Comparison of ENCODE assay signal across 1 cellular context in genomic region chr10:104121485-104122272, GRCh38.
A peak's percentile ranks its signal among the peaks of the same experiment; 100 is the strongest.
TF ChIP-seq lines count a peak whose summit lies in the region.

TSS of gene SFR1 (plus strand) at chr10:104122171. CDS start at chr10:104122184, 13 bp downstream.

TF ChIP-seq in HepG2, 621 proteins besides CTCF, POLR2A, EP300 and RAD21 (continued from another document and continues in another):
- TF ChIP-seq ZHX1 (CRISPR knock-in tag; IDR thresholded peaks at IDR 0.05; ENCODE audit: low read depth) (0 out of 2 replicates have a peak, but pooled peaks have one; percentile 29), SALL2 (CRISPR knock-in tag; IDR thresholded peaks at IDR 0.05) (peak; percentile 39; the same call in 1 of the 2 replicates), ZNF782 (CRISPR knock-in tag; IDR thresholded peaks at IDR 0.05; ENCODE audit: borderline replicate concordance) (no peak), ZNF547 (CRISPR knock-in tag; IDR thresholded peaks at IDR 0.05) (peak; percentile 48; the same call in 1 of the 2 replicates), HNRNPK (IDR thresholded peaks at IDR 0.05; ENCODE audit: low read depth, low read length, poor library complexity, severe bottlenecking) (peak; percentile 57), ONECUT2 (CRISPR knock-in tag; IDR thresholded peaks at IDR 0.05) (peak; percentile 97), U2AF1 (optimal IDR thresholded peaks at IDR 0.05; ENCODE audit: low read depth, low read length) (no peak), ZNF280B (CRISPR knock-in tag; IDR thresholded peaks at IDR 0.05; ENCODE audit: borderline replicate concordance) (peak; percentile 88), ZBTB34 (CRISPR knock-in tag; IDR thresholded peaks at IDR 0.05) (0 out of 2 replicates have a peak, but pooled peaks have one; percentile 56), GLMP (CRISPR knock-in tag; IDR thresholded peaks at IDR 0.05; ENCODE audit: borderline replicate concordance) (no peak), ZNF557 (CRISPR knock-in tag; IDR thresholded peaks at IDR 0.05) (0 out of 2 replicates have a peak, but pooled peaks have one; percentile 16), BRF2 (CRISPR knock-in tag; IDR thresholded peaks at IDR 0.05) (0 out of 2 replicates have a peak, but pooled peaks have one; percentile 8), BORCS8-MEF2B (CRISPR knock-in tag; IDR thresholded peaks at IDR 0.05) (peak; percentile 79), FOXK1 (CRISPR knock-in tag; IDR thresholded peaks at IDR 0.05; ENCODE audit: borderline replicate concordance, low read depth) (peak; percentile 11; the same call in 1 of the 2 replicates), BATF2 (CRISPR knock-in tag; IDR thresholded peaks at IDR 0.05) (no peak), MED13 (CRISPR knock-in tag; IDR thresholded peaks at IDR 0.05) (0 out of 2 replicates have a peak, but pooled peaks have one; percentile 35), PRDM4 (CRISPR knock-in tag; IDR thresholded peaks at IDR 0.05; ENCODE audit: borderline replicate concordance) (no peak), BRCA1 (CRISPR knock-in tag; IDR thresholded peaks at IDR 0.05) (no peak), TBX3 (IDR thresholded peaks at IDR 0.05; ENCODE audit: borderline replicate concordance) (0 out of 2 replicates have a peak, but pooled peaks have one; percentile 1), MED8 (CRISPR knock-in tag; IDR thresholded peaks at IDR 0.05; ENCODE audit: insufficient replicate concordance) (peak; percentile 72), STAG1 (CRISPR knock-in tag; IDR thresholded peaks at IDR 0.05) (peak; percentile 41; the same call in 1 of the 2 replicates), ZSCAN31 (CRISPR knock-in tag; IDR thresholded peaks at IDR 0.05; ENCODE audit: low read depth) (0 out of 2 replicates have a peak, but pooled peaks have one; percentile 41), BCLAF1 (IDR thresholded peaks at IDR 0.05) (no peak), ELF1 (CRISPR knock-in tag; IDR thresholded peaks at IDR 0.05) (peak; percentile 82), HNRNPLL (IDR thresholded peaks at IDR 0.05; ENCODE audit: low read depth, low read length, poor library complexity, severe bottlenecking) (peak; percentile 97), ZNF597 (CRISPR knock-in tag; IDR thresholded peaks at IDR 0.05) (no peak), HIC2 (CRISPR knock-in tag; IDR thresholded peaks at IDR 0.05; ENCODE audit: low read depth) (peak; percentile 37; the same call in 1 of the 2 replicates), ZNF260 (CRISPR knock-in tag; IDR thresholded peaks at IDR 0.05; ENCODE audit: borderline replicate concordance, low read depth) (no peak), MAFK (conservative IDR thresholded peaks at IDR 0.05 in 1 of 2, IDR thresholded peaks at IDR 0.05 in 1 of 2; ENCODE audit: low read length in 2 of 2) (no peak), HES4 (CRISPR knock-in tag; IDR thresholded peaks at IDR 0.05; ENCODE audit: borderline replicate concordance) (0 out of 2 replicates have a peak, but pooled peaks have one; percentile 48), SP140L (CRISPR knock-in tag; IDR thresholded peaks at IDR 0.05; ENCODE audit: borderline replicate concordance) (no peak), ZNF207 (IDR thresholded peaks at IDR 0.05; ENCODE audit: borderline replicate concordance) (no peak), FOSL2 (CRISPR knock-in tag; IDR thresholded peaks at IDR 0.05) (0 out of 2 replicates have a peak, but pooled peaks have one; percentile 17), HOXA3 (CRISPR knock-in tag; IDR thresholded peaks at IDR 0.05) (peak; percentile 72; the same call in 1 of the 2 replicates), ZFX (CRISPR knock-in tag; IDR thresholded peaks at IDR 0.05; ENCODE audit: low read depth) (peak; percentile 59), TFE3 (CRISPR knock-in tag; IDR thresholded peaks at IDR 0.05) (0 out of 2 replicates have a peak, but pooled peaks have one; percentile 2), DBP (CRISPR knock-in tag; IDR thresholded peaks at IDR 0.05; ENCODE audit: not compliant biosample characterization) (no peak)
